9 cellular contexts compared by ENCODE assay signal in genomic region chr3:183159319-183159718, GRCh38. TPM values are rescaled to one million over a fixed set of nuclear protein-coding genes. Genes with fewer than 3 reads are reported as not detected.
DNase-seq lines count a peak whose midpoint lies in the region; ATAC-seq and TF ChIP-seq lines count a peak whose summit lies in the region.
"Had no signal": no experiment of that assay in that cellular context is flagged by ENCODE, and none has a peak within 500 bp of the region (broad histone marks: within the 10 kb centered on the region; RNA-seq: fewer than 3 reads in every experiment).

No MANE protein-coding gene starts in this region.

- H3K4me2 ChIP-seq in SK-N-SH (no peak overlapping the region), mesendoderm (ENCODE audit: low read length) (no peak overlapping the region)

- no peak overlapping the region for H3K27ac ChIP-seq in SK-N-SH (ENCODE audit: low read depth in 2 of 2, low read length in 1 of 2)
- no peak overlapping the region for H3K27ac ChIP-seq in mesendoderm (ENCODE audit: low read depth, low read length)

- H3K4me3 ChIP-seq in SK-N-SH (ENCODE audit: low read depth in 2 of 2, low read length in 1 of 2): no peak overlapping the region
- H3K4me3 ChIP-seq in mesendoderm (ENCODE audit: low read length): no peak overlapping the region

- H3K27ac Mint-ChIP-seq in activated CD8-positive, alpha-beta T cell treated with anti-CD3 and anti-CD28 coated beads, Interleukin-2, amount 10 ng/mL, durations not matched to agents 7 days and 5 days: no peak overlapping the region

- H2AK5ac ChIP-seq in mesendoderm (ENCODE audit: low read length): no peak overlapping the region

- TF ChIP-seq RAD21 in SK-N-SH (IDR thresholded peaks at IDR 0.05; ENCODE audit: low read length): no peak

- H3K36me3 Mint-ChIP-seq in activated CD8-positive, alpha-beta T cell treated with anti-CD3 and anti-CD28 coated beads, Interleukin-2, amount 10 ng/mL, durations not matched to agents 7 days and 5 days (ENCODE audit: low read depth): peaks cover 5% of the 10 kb centered on the region

- H2AFZ ChIP-seq in SK-N-SH (ENCODE audit: low read depth): no peak overlapping the region

- ATAC-seq in SK-N-SH treated with all-trans-retinoic acid at 6 μM for 48 hours: peak; percentile 26; the same call in 1 of the 3 replicates
- ATAC-seq in activated CD8-positive, alpha-beta T cell treated with anti-CD3 and anti-CD28 coated beads, Interleukin-2, amount 10 ng/mL, durations not matched to agents 7 days and 5 days: no peak

- H3F3A ChIP-seq in SK-N-SH (replicated peaks; ENCODE audit: insufficient read depth): no peaks in the 10 kb centered on the region

- H3K36me3 ChIP-seq in SK-N-SH (replicated peaks in 1 of 2; ENCODE audit: control insufficient read depth in 1 of 2, insufficient read depth in 2 of 2, low read length in 1 of 2) (no peaks in the 10 kb centered on the region), mesendoderm (ENCODE audit: control insufficient read depth, insufficient read depth, low read length) (no peaks in the 10 kb centered on the region)

- H2BK15ac ChIP-seq in mesendoderm (replicated peaks; ENCODE audit: low read depth): no peak overlapping the region

- no peak overlapping the region for H4K8ac ChIP-seq in mesendoderm (ENCODE audit: low read depth, low read length)

- H3K4me1 Mint-ChIP-seq in activated CD8-positive, alpha-beta T cell treated with anti-CD3 and anti-CD28 coated beads, Interleukin-2, amount 10 ng/mL, durations not matched to agents 7 days and 5 days (ENCODE audit: low read depth): peaks cover 40% of the 10 kb centered on the region

- TF ChIP-seq EP300 in SK-N-SH (IDR thresholded peaks at IDR 0.05; ENCODE audit: borderline replicate concordance in 1 of 2, low read depth in 1 of 2, low read length in 1 of 2): no peak

- no peaks in the 10 kb centered on the region for H3K79me2 ChIP-seq in SK-N-SH (ENCODE audit: insufficient read depth)
- H3K79me2 ChIP-seq in mesendoderm (ENCODE audit: control insufficient read depth, insufficient read depth, low read length): no peaks in the 10 kb centered on the region

- no peaks in the 10 kb centered on the region for H3K27me3 ChIP-seq in SK-N-SH (ENCODE audit: insufficient read depth)
- no peaks in the 10 kb centered on the region for H3K27me3 ChIP-seq in mesendoderm (ENCODE audit: insufficient read depth, low read length, poor library complexity)

- H3K56ac ChIP-seq in mesendoderm (ENCODE audit: low read length): no peak overlapping the region

- H3K27me3 Mint-ChIP-seq in activated CD8-positive, alpha-beta T cell treated with anti-CD3 and anti-CD28 coated beads, Interleukin-2, amount 10 ng/mL, durations not matched to agents 7 days and 5 days (ENCODE audit: low read depth): no peaks in the 10 kb centered on the region

- H3K4ac ChIP-seq in mesendoderm (ENCODE audit: low read depth, low read length): no peak overlapping the region

- no peaks in the 10 kb centered on the region for H3K9me3 Mint-ChIP-seq in activated CD8-positive, alpha-beta T cell treated with anti-CD3 and anti-CD28 coated beads, Interleukin-2, amount 10 ng/mL, durations not matched to agents 7 days and 5 days (ENCODE audit: insufficient read depth)

- H4K5ac ChIP-seq in mesendoderm (ENCODE audit: low read length): no peak overlapping the region

- no peak overlapping the region for H3K18ac ChIP-seq in mesendoderm (ENCODE audit: low read length)

- DNase-seq in SK-N-SH: no peak
- DNase-seq in HEK293T (ENCODE audit: extremely low spot score): peak; percentile 21
- DNase-seq in activated CD8-positive, alpha-beta T cell treated with anti-CD3 and anti-CD28 coated beads, Interleukin-2, amount 10 ng/mL, durations not matched to agents 7 days and 5 days: peak; percentile 40
- DNase-seq in mesendoderm: peak; percentile 44
- no peak for DNase-seq in stimulated activated CD8-positive, alpha-beta memory T cell treated with anti-CD3 and anti-CD28 coated beads, Interleukin-4, amount 100 ng/mL, for 48 hours
- no peak for DNase-seq in GM20000 (ENCODE audit: low spot score)
- DNase-seq in H4 (ENCODE audit: low spot score): no peak
- DNase-seq: nucleus accumbens had no signal

- no peak overlapping the region for H3K4me3 Mint-ChIP-seq in activated CD8-positive, alpha-beta T cell treated with anti-CD3 and anti-CD28 coated beads, Interleukin-2, amount 10 ng/mL, durations not matched to agents 7 days and 5 days

- H3K79me1 ChIP-seq in mesendoderm (ENCODE audit: low read length): no peaks in the 10 kb centered on the region

- no peak overlapping the region for H2BK5ac ChIP-seq in mesendoderm (ENCODE audit: low read length)

- 76% methylated on average over 4 of the region's 4 CpGs for WGBS in SK-N-SH (ENCODE audit: low lambda C conversion rate)
- no CpG with 5 or more reads among the region's 4 CpGs for WGBS in mesendoderm (ENCODE audit: extremely low coverage, insufficient coverage, low lambda C conversion rate)

- no peaks in the 10 kb centered on the region for H3K9me3 ChIP-seq in SK-N-SH

- H3K4me1 ChIP-seq in SK-N-SH (ENCODE audit: control insufficient read depth in 1 of 2, insufficient read depth in 2 of 2, low read depth in 1 of 2, low read length in 1 of 2): peaks cover 0 to 3% of the 10 kb centered on the region in 2 experiments; a peak in 1 of 4 replicates
- H3K4me1 ChIP-seq in mesendoderm (ENCODE audit: control insufficient read depth, low read depth, low read length): no peaks in the 10 kb centered on the region

- no peaks in the 10 kb centered on the region for H4K20me1 ChIP-seq in SK-N-SH (ENCODE audit: insufficient read depth)

- H3K9ac ChIP-seq in SK-N-SH (no peak overlapping the region), mesendoderm (ENCODE audit: low read length) (no peak overlapping the region)

- no peak overlapping the region for H2BK120ac ChIP-seq in mesendoderm (ENCODE audit: low read depth, low read length)

- CTCF ChIA-PET in SK-N-SH (lab: Yijun Ruan, JAX) (no interaction called here), HEK293T (lab: Yijun Ruan, JAX) (interaction anchor here (0.6 kb wide), 1 partner anchor 240 kb away, joined by 3 read pairs; no protein-coding TSS in a partner anchor)
- CTCF ChIA-PET in activated CD8-positive, alpha-beta T cell treated with anti-CD3 and anti-CD28 coated beads, Interleukin-2, amount 10 ng/mL, durations not matched to agents 7 days and 5 days (lab: Charles Lee): interaction anchor here (0.9 to 2.3 kb wide), 7 partner anchors 16 to 223 kb away, joined by 3 to 10 read pairs (median 4); no protein-coding TSS in a partner anchor

- H3K23ac ChIP-seq in mesendoderm (ENCODE audit: low read length): no peak overlapping the region

- no peaks in the 10 kb centered on the region for H3K9me2 ChIP-seq in SK-N-SH

- POLR2A ChIA-PET in SK-N-SH (lab: Yijun Ruan, JAX) (no interaction called here), HEK293T (lab: Yijun Ruan, JAX) (no interaction called here)
- POLR2A ChIA-PET in activated CD8-positive, alpha-beta T cell treated with anti-CD3 and anti-CD28 coated beads, Interleukin-2, amount 10 ng/mL, durations not matched to agents 7 days and 5 days (lab: Charles Lee): interaction anchor here (0.7 kb wide), 1 partner anchor 43 kb away, joined by 3 read pairs; no protein-coding TSS in a partner anchor

- TF ChIP-seq CTCF in SK-N-SH (IDR thresholded peaks at IDR 0.05): no peak; the same call in 1 of the 2 replicates
- TF ChIP-seq CTCF in GM20000 (IDR thresholded peaks at IDR 0.05; ENCODE audit: extremely low read depth, missing control alignments): no peak

TF ChIP-seq in SK-N-SH treated with all-trans-retinoic acid at 6 μM for 48 hours, 23 proteins besides CTCF, POLR2A, EP300 and RAD21 (continues in another document):
- no peak for TF ChIP-seq TCF4 (CRISPR knock-in tag; IDR thresholded peaks at IDR 0.05; ENCODE audit: borderline replicate concordance)

TF ChIP-seq in SK-N-SH, 30 proteins besides CTCF, POLR2A, EP300 and RAD21 (continues in another document):
- TF ChIP-seq JUND (IDR thresholded peaks at IDR 0.05) (no peak), FOXJ3 (CRISPR knock-in tag; IDR thresholded peaks at IDR 0.05) (no peak), ELF1 (IDR thresholded peaks at IDR 0.05) (no peak), MEF2A (IDR thresholded peaks at IDR 0.05; ENCODE audit: borderline replicate concordance, low read depth) (no peak), NFIC (IDR thresholded peaks at IDR 0.05; ENCODE audit: borderline replicate concordance) (no peak), IRF3 (IDR thresholded peaks at IDR 0.05; ENCODE audit: low read depth, low read length) (no peak)

TF ChIP-seq in HEK293T, 16 proteins besides CTCF, POLR2A, EP300 and RAD21:
- no peak for TF ChIP-seq FOXM1 (IDR thresholded peaks at IDR 0.05; ENCODE audit: borderline replicate concordance)
- TF ChIP-seq CTBP1 (IDR thresholded peaks at IDR 0.05; ENCODE audit: borderline replicate concordance): no peak
- no peak for TF ChIP-seq SP1 (IDR thresholded peaks at IDR 0.05)
- no peak for TF ChIP-seq LEF1 (IDR thresholded peaks at IDR 0.05; ENCODE audit: borderline replicate concordance)
- no peak for TF ChIP-seq BHLHE40 (IDR thresholded peaks at IDR 0.05; ENCODE audit: borderline replicate concordance)
- no peak for TF ChIP-seq HDGF (IDR thresholded peaks at IDR 0.05; ENCODE audit: borderline replicate concordance)
- TF ChIP-seq TARDBP (IDR thresholded peaks at IDR 0.05): no peak
- TF ChIP-seq ZNF384 (IDR thresholded peaks at IDR 0.05): no peak

RNA-seq across cellular contexts. Expression of gene LAMP3, which starts 3.2 kb away (rescaled TPM):
- 0.06 and 0.21 TPM in 2 replicates for polyA plus RNA-seq in SK-N-SH (2012; rRNA removed)
- 0.06 and 0.14 TPM in 2 replicates for polyA plus RNA-seq in SK-N-SH (2012; cell fraction: cytosol; rRNA removed)
- polyA plus RNA-seq in SK-N-SH (2012; cell fraction: nucleus; rRNA removed): 0.01 and 0.07 TPM in 2 replicates
- 10 to 100 TPM; 14.3 to 15.2 TPM for total RNA-seq in activated CD8-positive, alpha-beta T cell treated with anti-CD3 and anti-CD28 coated beads, Interleukin-2, amount 10 ng/mL, durations not matched to agents 7 days and 5 days
- 0.95 TPM for polyA plus RNA-seq in mesendoderm (2013, experiment 1 of 2)
- polyA plus RNA-seq in mesendoderm (2013, experiment 2 of 2): 1.3 TPM
- total RNA-seq in H4 (2014; rRNA removed; shearing (Covaris generic)): 0.08 and 0.41 TPM in 2 replicates

Comparison
In these comparisons a context has a peak if more than half of its experiments do, and no peak if none do; other contexts are left out.
1. DNase-seq: peak in HEK293T (single experiment), activated CD8-positive, alpha-beta T cell treated with anti-CD3 and anti-CD28 coated beads, Interleukin-2, amount 10 ng/mL, durations not matched to agents 7 days and 5 days (single experiment) and mesendoderm (single experiment); none in SK-N-SH (single experiment), stimulated activated CD8-positive, alpha-beta memory T cell treated with anti-CD3 and anti-CD28 coated beads, Interleukin-4, amount 100 ng/mL, for 48 hours (single experiment), GM20000 (single experiment) and H4 (single experiment).
2. RNA of gene LAMP3, which starts 3.2 kb away (total RNA-seq): 14.3 to 15.2 TPM in activated CD8-positive, alpha-beta T cell treated with anti-CD3 and anti-CD28 coated beads, Interleukin-2, amount 10 ng/mL, durations not matched to agents 7 days and 5 days; 0.08 to 0.41 TPM in H4; every median in the first group is over 10 times any median in the second.